Comparison of ENCODE assay signal across 9 cellular contexts in the genomic region with DNA sequence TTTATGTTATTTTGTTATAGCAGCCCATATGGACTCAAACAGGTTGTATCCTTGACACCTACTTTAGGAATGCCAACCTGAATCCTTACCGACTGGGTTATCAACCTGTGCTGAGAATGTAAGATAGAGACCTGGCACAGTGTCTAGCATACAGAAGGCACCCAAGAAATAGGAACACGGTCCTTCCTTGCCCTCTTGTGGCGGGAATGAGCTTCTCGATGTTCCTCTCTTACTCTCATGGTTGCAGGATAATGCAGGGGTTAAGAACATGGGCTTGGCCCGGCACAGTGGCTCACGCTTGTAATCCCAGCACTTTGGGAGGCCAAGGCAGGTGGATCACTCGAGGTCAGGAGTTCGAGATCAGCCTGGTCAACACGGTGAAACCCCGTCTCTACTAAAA. TPM values are rescaled to one million over a fixed set of nuclear protein-coding genes. Genes with fewer than 3 reads are reported as not detected.
DNase-seq lines count a peak whose midpoint lies in the region; ATAC-seq, FAIRE-seq and TF ChIP-seq lines count a peak whose summit lies in the region.
"Had no signal": no experiment of that assay in that cellular context is flagged by ENCODE, and none has a peak within 500 bp of the region (broad histone marks: within the 10 kb centered on the region; RNA-seq: fewer than 3 reads in every experiment).

No MANE protein-coding gene starts in this region.

- no peak overlapping the region for H2AFZ ChIP-seq in astrocyte (ENCODE audit: low read depth, low read length)

- peaks cover 10% of the 10 kb centered on the region for H4K20me1 ChIP-seq in astrocyte (ENCODE audit: insufficient read depth, low read length)

- no peaks in the 10 kb centered on the region for H3K4me1 Mint-ChIP-seq in astrocyte (ENCODE audit: low read depth, unreplicated experiment)

- H3K4me1 ChIP-seq in astrocyte (ENCODE audit: insufficient read depth, low read length) = no peaks in the 10 kb centered on the region

- peaks cover 14% of the 10 kb centered on the region for H3K36me3 Mint-ChIP-seq in astrocyte (ENCODE audit: low read depth, unreplicated experiment)
- peaks cover 12 to 15% of the 10 kb centered on the region in 2 donors for H3K36me3 Mint-ChIP-seq in activated naive CD4-positive, alpha-beta T cell treated with anti-CD3 and anti-CD28 coated beads, Interleukin-2, amount 50 U/mL, for 72 hours

- no peak for ATAC-seq in activated naive CD4-positive, alpha-beta T cell treated with anti-CD3 and anti-CD28 coated beads, Interleukin-2, amount 50 U/mL, for 72 hours
- ATAC-seq in GM18873 (IDR thresholded peaks at IDR 0.05; ENCODE audit: low FRiP score, unreplicated experiment) = no peak

- DNase-seq in AG09309 (ENCODE audit: low read depth) (no peak), KBM-7 (peak; percentile 34), astrocyte (ENCODE audit: low read depth) (peak; percentile 22), kidney tubule cell (ENCODE audit: low spot score) (peak; percentile 71), occipital lobe (lab: John Stamatoyannopoulos, UW) (no peak)
- DNase-seq in stimulated activated CD4-positive, alpha-beta T cell treated with anti-CD3 and anti-CD28 coated beads, Interleukin-4, amount 100 ng/mL, for 4 hours = no peak
- DNase-seq in activated naive CD4-positive, alpha-beta T cell treated with anti-CD3 and anti-CD28 coated beads, Interleukin-2, amount 50 U/mL, for 72 hours (ENCODE audit: low spot score in 2 of 2) = no peak
- DNase-seq: activated B cell treated with CpG ODN at 0.5 μM for 24 hours had no signal

- no peak overlapping the region for H3K27ac Mint-ChIP-seq in astrocyte (ENCODE audit: unreplicated experiment)
- no peak overlapping the region for H3K27ac Mint-ChIP-seq in activated naive CD4-positive, alpha-beta T cell treated with anti-CD3 and anti-CD28 coated beads, Interleukin-2, amount 50 U/mL, for 72 hours
- H3K27ac Mint-ChIP-seq: activated B cell treated with CpG ODN at 0.5 μM for 24 hours had no signal

- H3K36me3 ChIP-seq in astrocyte (ENCODE audit: insufficient read depth, low read length) = peaks cover 38% of the 10 kb centered on the region

- no peaks in the 10 kb centered on the region for H3K27me3 ChIP-seq in astrocyte (ENCODE audit: insufficient read depth, low read length)

- H3K4me3 Mint-ChIP-seq in astrocyte (ENCODE audit: unreplicated experiment) = no peak overlapping the region
- H3K4me3 Mint-ChIP-seq: activated B cell treated with CpG ODN at 0.5 μM for 24 hours had no signal

- no peaks in the 10 kb centered on the region for H3K9me3 ChIP-seq in astrocyte (ENCODE audit: insufficient read depth, low read depth, low read length)

- no peak overlapping the region for H3K9ac ChIP-seq in astrocyte (ENCODE audit: low read length)

- no peaks in the 10 kb centered on the region for H3K27me3 Mint-ChIP-seq in astrocyte (ENCODE audit: low read depth, unreplicated experiment)
- H3K27me3 Mint-ChIP-seq: activated B cell treated with CpG ODN at 0.5 μM for 24 hours had no signal

- H3K27ac ChIP-seq in astrocyte (ENCODE audit: low read depth, low read length) = no peak overlapping the region

- TF ChIP-seq CTCF in AG09309 (IDR thresholded peaks at IDR 0.05; ENCODE audit: control insufficient read depth, insufficient read depth, low read depth, low read length, missing control alignments) (peak; percentile 55), astrocyte (IDR thresholded peaks at IDR 0.05; ENCODE audit: insufficient read depth, low read depth, low read length) (peak; percentile 53)

- H3K9me3 Mint-ChIP-seq in astrocyte (ENCODE audit: unreplicated experiment) = no peaks in the 10 kb centered on the region
- no peaks in the 10 kb centered on the region for H3K9me3 Mint-ChIP-seq in activated naive CD4-positive, alpha-beta T cell treated with anti-CD3 and anti-CD28 coated beads, Interleukin-2, amount 50 U/mL, for 72 hours
- H3K9me3 Mint-ChIP-seq: activated B cell treated with CpG ODN at 0.5 μM for 24 hours had no signal

- H3K4me3 ChIP-seq in AG09309 (ENCODE audit: control insufficient read depth, low read depth, low read length) (no peak overlapping the region), astrocyte (ENCODE audit: insufficient read depth, low read depth, low read length) (no peak overlapping the region)

- no peak overlapping the region for H3K4me2 ChIP-seq in astrocyte (ENCODE audit: low read length)

- FAIRE-seq in astrocyte (lab: Jason Lieb, UNC) = no peak

- in situ Hi-C loops in KBM-7 (cut with MboI; ENCODE audit: low pct_unique_long_range_greater_than_20kb, low sequenced_read_pairs) = no loop called here

- peaks cover 2% of the 10 kb centered on the region for H3K79me2 ChIP-seq in astrocyte (ENCODE audit: insufficient read depth, low read length)

RNA-seq across cellular contexts. Expression of a gene that starts 6.5 kb away (rescaled TPM):
- total RNA-seq in astrocyte (16.2 and 19.4 TPM in 2 replicates), occipital lobe (13.6 TPM)
- total RNA-seq in activated naive CD4-positive, alpha-beta T cell treated with anti-CD3 and anti-CD28 coated beads, Interleukin-2, amount 50 U/mL, for 72 hours = 10 to 100 TPM; 16.9 to 19.9 TPM

RNA-seq across cellular contexts. Expression of a gene that starts 29.3 kb away (rescaled TPM):
- total RNA-seq in astrocyte (0.75 and 1.3 TPM in 2 replicates), occipital lobe (0.16 TPM)
- 10 to 100 TPM in 1 of 2 donors, 1 to 10 TPM in 1; 2.6 to 16.3 TPM for total RNA-seq in activated naive CD4-positive, alpha-beta T cell treated with anti-CD3 and anti-CD28 coated beads, Interleukin-2, amount 50 U/mL, for 72 hours

RNA-seq across cellular contexts. Expression of a gene that starts 31.4 kb away (rescaled TPM):
- total RNA-seq in astrocyte (not detected in 2 replicates), occipital lobe (not detected)
- not detected for total RNA-seq in activated naive CD4-positive, alpha-beta T cell treated with anti-CD3 and anti-CD28 coated beads, Interleukin-2, amount 50 U/mL, for 72 hours
- total RNA-seq: activated B cell treated with CpG ODN at 0.5 μM for 24 hours had no signal

Comparison
In these comparisons a context has a peak if more than half of its experiments do, and no peak if none do; other contexts are left out.
1. DNase-seq: peak in KBM-7 (single experiment), astrocyte (single experiment) and kidney tubule cell (single experiment); none in AG09309 (single experiment), stimulated activated CD4-positive, alpha-beta T cell treated with anti-CD3 and anti-CD28 coated beads, Interleukin-4, amount 100 ng/mL, for 4 hours (0 of 2), occipital lobe (single experiment) and activated naive CD4-positive, alpha-beta T cell treated with anti-CD3 and anti-CD28 coated beads, Interleukin-2, amount 50 U/mL, for 72 hours (0 of 2).